ENCODE assay signal across 1 cellular context in the genomic region with DNA sequence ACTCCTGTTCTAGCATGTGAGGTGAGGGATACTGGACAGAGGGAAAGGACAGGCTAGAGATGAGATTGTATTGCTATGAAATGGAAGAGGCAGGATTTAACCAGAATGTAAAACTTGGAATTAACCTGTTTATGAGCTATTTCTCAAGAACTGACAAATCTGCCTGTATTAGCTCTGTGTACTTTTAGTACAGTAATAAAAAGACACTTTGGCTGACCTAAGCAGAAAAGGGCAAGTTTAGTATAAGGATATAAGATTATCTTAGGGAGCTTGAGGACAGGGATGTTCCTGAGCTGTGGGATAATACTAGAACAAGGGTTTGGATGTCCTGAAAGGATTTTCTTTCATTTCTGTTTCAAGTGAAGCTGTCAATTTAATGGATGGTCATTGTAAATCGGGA.
TF ChIP-seq lines count a peak whose summit lies in the region.

No MANE protein-coding gene starts in this region.

TF ChIP-seq in K562, 482 proteins besides CTCF, POLR2A, EP300 and RAD21:
- TF ChIP-seq ZNF316 (IDR thresholded peaks at IDR 0.05) = peak; percentile 33; the same call in 1 of the 2 replicates
- no peak for TF ChIP-seq HNRNPLL (IDR thresholded peaks at IDR 0.05; ENCODE audit: low read depth, low read length, poor library complexity, severe bottlenecking)
- TF ChIP-seq, protein P1, sequence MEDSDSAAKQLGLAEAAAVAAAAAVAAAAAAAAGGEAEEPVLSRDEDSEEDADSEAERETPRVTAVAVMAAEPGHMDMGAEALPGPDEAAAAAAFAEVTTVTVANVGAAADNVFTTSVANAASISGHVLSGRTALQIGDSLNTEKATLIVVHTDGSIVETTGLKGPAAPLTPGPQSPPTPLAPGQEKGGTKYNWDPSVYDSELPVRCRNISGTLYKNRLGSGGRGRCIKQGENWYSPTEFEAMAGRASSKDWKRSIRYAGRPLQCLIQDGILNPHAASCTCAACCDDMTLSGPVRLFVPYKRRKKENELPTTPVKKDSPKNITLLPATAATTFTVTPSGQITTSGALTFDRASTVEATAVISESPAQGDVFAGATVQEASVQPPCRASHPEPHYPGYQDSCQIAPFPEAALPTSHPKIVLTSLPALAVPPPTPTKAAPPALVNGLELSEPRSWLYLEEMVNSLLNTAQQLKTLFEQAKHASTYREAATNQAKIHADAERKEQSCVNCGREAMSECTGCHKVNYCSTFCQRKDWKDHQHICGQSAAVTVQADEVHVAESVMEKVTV (CRISPR knock-in tag; IDR thresholded peaks at IDR 0.05) = no peak
